Comparison of ENCODE assay signal across 14 cellular contexts in genomic region chr16:10121496-10121895, GRCh38.
DNase-seq lines count a peak whose midpoint lies in the region; ATAC-seq and TF ChIP-seq lines count a peak whose summit lies in the region.
"Had no signal": no experiment of that assay in that cellular context is flagged by ENCODE, and none has a peak within 500 bp of the region (broad histone marks: within the 10 kb centered on the region; RNA-seq: fewer than 3 reads in every experiment).

No MANE protein-coding gene starts in this region.

- no peak overlapping the region for H3K4me3 ChIP-seq in fibroblast of mammary gland (ENCODE audit: control insufficient read depth, low read depth, low read length)
- H3K4me3 ChIP-seq: prostate gland had no signal

- in situ Hi-C loops in SK-MEL-5 (cut with HindIII; ENCODE audit: low pct_unique_long_range_greater_than_20kb, low sequenced_read_pairs): no loop called here

- TF ChIP-seq CTCF in fibroblast of mammary gland (conservative IDR thresholded peaks at IDR 0.05; ENCODE audit: control insufficient read depth, insufficient read depth, low read depth, low read length): no peak

- ATAC-seq in HG03378 (IDR thresholded peaks at IDR 0.05; ENCODE audit: unreplicated experiment): no peak
- ATAC-seq: activated T-cell treated with anti-CD3 and anti-CD28 coated beads, Interleukin-2, amount 50 U/mL, for 72 hours had no signal

- peak; percentile 92 for DNase-seq in EL
- DNase-seq in SK-MEL-5 (ENCODE audit: low read depth, low spot score): peak; percentile 16
- peak; percentile 78 for DNase-seq in fibroblast of mammary gland (ENCODE audit: low read depth)
- DNase-seq in renal cortical epithelial cell (ENCODE audit: low read depth): peak; percentile 46
- no peak for DNase-seq in DMS 273 treated with DMSO at 0.1 percent for 48 hours (lab: John Stamatoyannopoulos, UW)
- no peak for DNase-seq in KG1 (lab: John Stamatoyannopoulos, UW)
- no peak for DNase-seq in activated CD4-positive, CD25-positive, alpha-beta regulatory T cell (lab: John Stamatoyannopoulos, UW)
- DNase-seq: activated CD4-positive, alpha-beta T cell treated with anti-CD3 and anti-CD28 coated beads for 4 hours; activated T-cell treated with anti-CD3 and anti-CD28 coated beads, Interleukin-2, amount 50 U/mL, for 72 hours; Karpas-422; NCI-H2029 treated with DMSO at 0.1 percent for 48 hours; NK-92 treated with Interleukin-12 subunit alpha and Interleukin-12 subunit beta, amount 100 ng/mL, for 24 hours had no signal

Comparison
In these comparisons a context has a peak if more than half of its experiments do, and no peak if none do; other contexts are left out.
1. DNase-seq: peak in EL (single experiment), SK-MEL-5 (single experiment), fibroblast of mammary gland (single experiment) and renal cortical epithelial cell (single experiment); none in DMS 273 treated with DMSO at 0.1 percent for 48 hours (single experiment), KG1 (single experiment) and activated CD4-positive, CD25-positive, alpha-beta regulatory T cell (0 of 4).